16 cellular contexts compared by ENCODE assay signal in the genomic region with DNA sequence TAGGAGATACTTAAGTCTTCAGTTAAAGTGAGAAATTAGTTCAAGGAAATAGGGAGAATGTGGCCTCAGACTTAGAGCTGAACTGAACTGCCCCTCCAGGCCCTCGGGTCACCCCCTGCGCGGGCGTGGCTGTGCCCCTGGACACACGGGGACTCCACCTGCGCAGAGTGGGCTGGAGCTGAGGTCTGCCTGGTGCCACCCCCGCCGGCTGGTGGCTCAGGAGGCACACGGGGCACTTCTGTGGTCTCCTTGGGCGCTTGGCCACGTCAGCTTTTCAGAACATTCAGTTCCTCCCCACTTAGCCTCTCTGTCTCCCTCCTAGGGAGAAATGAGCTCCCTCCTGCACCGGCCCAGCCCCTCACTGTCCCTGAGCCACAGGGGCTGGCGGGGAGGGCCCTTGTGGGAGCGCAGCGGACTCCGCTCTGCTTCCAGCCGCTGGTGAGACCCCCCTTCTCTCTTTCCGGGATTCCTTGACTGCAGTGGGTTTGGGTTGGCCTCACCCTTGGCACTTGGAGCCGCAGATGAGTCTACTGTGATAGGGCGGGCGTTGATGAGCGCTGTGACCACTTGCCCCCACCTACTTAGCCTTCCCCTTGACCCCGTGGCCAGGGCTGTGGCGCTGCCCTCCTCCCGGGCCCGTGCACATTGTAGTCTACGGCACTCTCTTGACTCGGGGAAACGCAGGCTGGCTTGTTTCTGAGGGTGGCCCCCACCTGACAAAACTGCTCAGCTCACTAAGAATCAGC.
"Had no signal": no experiment of that assay in that cellular context is flagged by ENCODE, and none has a peak within 500 bp of the region (broad histone marks: within the 10 kb centered on the region; RNA-seq: fewer than 3 reads in every experiment).

No MANE protein-coding gene starts in this region.

- FAIRE-seq: keratinocyte, small intestine, urothelium cell line had no signal

- H3K36me3 ChIP-seq: esophagus squamous epithelium, left ventricle myocardium inferior, lower lobe of right lung, prostate gland, sigmoid colon, suprapubic skin, thyroid gland had no signal

- H3K4me3 ChIP-seq: esophagus squamous epithelium, left ventricle myocardium inferior, lower lobe of right lung, prostate gland, sigmoid colon, suprapubic skin, thyroid gland had no signal

- H3K27ac ChIP-seq: esophagus squamous epithelium, left ventricle myocardium inferior, lower lobe of right lung, parathyroid adenoma, prostate gland, sigmoid colon, suprapubic skin, thyroid gland had no signal

- H3K79me2 ChIP-seq: parathyroid adenoma had no signal

- H3K9me3 ChIP-seq: esophagus squamous epithelium, left ventricle myocardium inferior, lower lobe of right lung, prostate gland, sigmoid colon, suprapubic skin, thyroid gland had no signal

- H3K9ac ChIP-seq: parathyroid adenoma had no signal

- DNase-seq: esophagus squamous epithelium; foreskin fibroblast; immature natural killer cell; left cardiac atrium; left ventricle myocardium inferior; lower lobe of right lung; sigmoid colon; stimulated activated CD4-positive, alpha-beta T cell treated with anti-CD3 and anti-CD28 coated beads, Interleukin-2, amount 100 ng/mL, for 48 hours; stimulated activated naive CD4-positive, alpha-beta T cell treated with Interleukin-2 at 50 U/mL for 16 hours; thyroid gland had no signal

- H3K27me3 ChIP-seq: thyroid gland had no signal

- H2AFZ ChIP-seq: parathyroid adenoma had no signal

- H3K4me1 ChIP-seq: parathyroid adenoma, prostate gland had no signal

- ATAC-seq: left cardiac atrium, lower lobe of right lung had no signal
